In genomic region chr6:14367296-14367695, GRCh38 we compare ENCODE assay signal across 26 cellular contexts.
"Had no signal": no experiment of that assay in that cellular context is flagged by ENCODE, and none has a peak within 500 bp of the region (broad histone marks: within the 10 kb centered on the region; RNA-seq: fewer than 3 reads in every experiment).

No MANE protein-coding gene starts in this region.

- H3K9me3 ChIP-seq: esophagus squamous epithelium, heart right ventricle, lower lobe of right lung, pancreas, right lobe of liver, thoracic aorta, transverse colon, upper lobe of right lung, uterus had no signal

- H3K27me3 ChIP-seq: esophagus squamous epithelium, heart right ventricle, pancreas, right lobe of liver, transverse colon, upper lobe of right lung, uterus had no signal

- H3K27ac Mint-ChIP-seq: natural killer cell; stimulated activated naive B cell treated with anti-CD40 and anti-IgM and Interleukin-4, amounts not matched to agents 10 μg/mL and 1 μg/mL and 100 μg/mL, for 72 hours; stimulated activated naive CD8-positive, alpha-beta T cell treated with anti-CD3 and anti-CD28 coated beads, Interleukin-15, Interleukin-2, amounts not matched to agents 100 ng/mL and 50 ng/mL, for 24 hours had no signal

- H3K27me3 Mint-ChIP-seq: stimulated activated naive B cell treated with anti-CD40 and anti-IgM and Interleukin-4, amounts not matched to agents 10 μg/mL and 1 μg/mL and 100 μg/mL, for 72 hours; stimulated activated naive CD8-positive, alpha-beta T cell treated with anti-CD3 and anti-CD28 coated beads, Interleukin-15, Interleukin-2, amounts not matched to agents 100 ng/mL and 50 ng/mL, for 24 hours had no signal

- H3K4me3 ChIP-seq: coronary artery, esophagus squamous epithelium, heart right ventricle, lower lobe of right lung, pancreas, right lobe of liver, thoracic aorta, transverse colon, upper lobe of right lung, uterus had no signal

- FAIRE-seq: endometrium, pancreas, small intestine had no signal

- H3K36me3 ChIP-seq: esophagus squamous epithelium, heart right ventricle, lower lobe of right lung, pancreas, right lobe of liver, thoracic aorta, transverse colon, upper lobe of right lung, uterus had no signal

- H3K27ac ChIP-seq: coronary artery, esophagus squamous epithelium, lower lobe of right lung, pancreas, right lobe of liver, transverse colon, upper lobe of right lung, uterus had no signal

- H3K9me3 Mint-ChIP-seq: natural killer cell; stimulated activated naive B cell treated with anti-CD40 and anti-IgM and Interleukin-4, amounts not matched to agents 10 μg/mL and 1 μg/mL and 100 μg/mL, for 72 hours; stimulated activated naive CD8-positive, alpha-beta T cell treated with anti-CD3 and anti-CD28 coated beads, Interleukin-15, Interleukin-2, amounts not matched to agents 100 ng/mL and 50 ng/mL, for 24 hours had no signal

- ATAC-seq: lower lobe of right lung; natural killer cell; pancreas; stimulated activated naive B cell treated with anti-CD40 and anti-IgM and Interleukin-4, amounts not matched to agents 10 μg/mL and 1 μg/mL and 100 μg/mL, for 72 hours; upper lobe of right lung had no signal

- H3K36me3 Mint-ChIP-seq: natural killer cell had no signal

- H3K4me1 ChIP-seq: esophagus squamous epithelium, lower lobe of right lung, pancreas, transverse colon, uterus had no signal

- H3K4me3 Mint-ChIP-seq: natural killer cell; stimulated activated naive B cell treated with anti-CD40 and anti-IgM and Interleukin-4, amounts not matched to agents 10 μg/mL and 1 μg/mL and 100 μg/mL, for 72 hours; stimulated activated naive CD8-positive, alpha-beta T cell treated with anti-CD3 and anti-CD28 coated beads, Interleukin-15, Interleukin-2, amounts not matched to agents 100 ng/mL and 50 ng/mL, for 24 hours had no signal

- DNase-seq: dermis blood vessel endothelial cell; effector memory CD4-positive, alpha-beta T cell; erythroblast; esophagus squamous epithelium; foreskin melanocyte; glutamatergic neuron; heart right ventricle; hippocampal formation; left cardiac atrium; left ventricle myocardium superior; lower lobe of right lung; natural killer cell; occipital lobe; pancreas; stimulated activated CD4-positive, alpha-beta T cell treated with anti-CD3 and anti-CD28 coated beads, Interleukin-15, amount 100 ng/mL, for 24 hours; stimulated activated CD4-positive, alpha-beta T cell treated with anti-CD3 and anti-CD28 coated beads, Interleukin-2, amount 100 ng/mL, for 48 hours; stimulated activated naive B cell treated with anti-CD40 and anti-IgM and Interleukin-4, amounts not matched to agents 10 μg/mL and 1 μg/mL and 100 μg/mL, for 72 hours; transverse colon; upper lobe of right lung had no signal
